In genomic region chr3:114092151-114093000, GRCh38 we compare ENCODE assay signal across 13 cellular contexts. TPM values are rescaled to one million over a fixed set of nuclear protein-coding genes. Genes with fewer than 3 reads are reported as not detected.
DNase-seq lines count a peak whose midpoint lies in the region; ATAC-seq and TF ChIP-seq lines count a peak whose summit lies in the region.
"Had no signal": no experiment of that assay in that cellular context is flagged by ENCODE, and none has a peak within 500 bp of the region (broad histone marks: within the 10 kb centered on the region; RNA-seq: fewer than 3 reads in every experiment).

No MANE protein-coding gene starts in this region.

- no peaks in the 10 kb centered on the region for H3K79me2 ChIP-seq in GM23248 (ENCODE audit: insufficient read depth)
- H3K79me2 ChIP-seq in parathyroid adenoma, result no peaks in the 10 kb centered on the region

- in situ Hi-C loops in GM23248 (cut with MboI), result no loop called here

- peak overlapping the region; percentile 90 for H2AFZ ChIP-seq in GM23248
- H2AFZ ChIP-seq in parathyroid adenoma, result peak overlapping the region; percentile 65

- no peaks in the 10 kb centered on the region for H3K27me3 ChIP-seq in GM23248 (replicated peaks; ENCODE audit: insufficient read depth)
- no peaks in the 10 kb centered on the region for H3K27me3 ChIP-seq in parathyroid adenoma (ENCODE audit: control insufficient read depth, insufficient read depth, low read length)
- H3K27me3 ChIP-seq: cardiac muscle cell, SJSA1 had no signal

- no peaks in the 10 kb centered on the region for H4K20me1 ChIP-seq in GM23248 (ENCODE audit: insufficient read depth)

- H3K4me1 ChIP-seq in GM23248 (ENCODE audit: insufficient read depth) (peaks cover 18% of the 10 kb centered on the region), parathyroid adenoma (no peaks in the 10 kb centered on the region)
- H3K4me1 ChIP-seq: SJSA1 had no signal

- no peak overlapping the region for H3K27ac Mint-ChIP-seq in naive thymus-derived CD8-positive, alpha-beta T cell
- H3K27ac Mint-ChIP-seq in activated naive CD8-positive, alpha-beta T cell treated with anti-CD3 and anti-CD28 coated beads for 36 hours, result no peak overlapping the region
- H3K27ac Mint-ChIP-seq: CD4-positive, alpha-beta T cell had no signal

- H3K36me3 ChIP-seq in GM23248 (ENCODE audit: low read depth), result no peaks in the 10 kb centered on the region
- no peaks in the 10 kb centered on the region for H3K36me3 ChIP-seq in parathyroid adenoma (ENCODE audit: control insufficient read depth, insufficient read depth, low read length)
- H3K36me3 ChIP-seq: cardiac muscle cell had no signal

- peak; percentile 37 for DNase-seq in GM23248
- DNase-seq in SIG-M5 treated with dmso at 0.1 percent for 504 hours (lab: John Stamatoyannopoulos, UW; ENCODE audit: unreplicated experiment), result peak; percentile 91
- peak; percentile 44 for DNase-seq in fibroblast of pulmonary artery (ENCODE audit: low read depth)
- no peak for DNase-seq in NCI-H2029 (lab: John Stamatoyannopoulos, UW)
- DNase-seq in naive thymus-derived CD8-positive, alpha-beta T cell, result no peak
- no peak for DNase-seq in activated naive CD8-positive, alpha-beta T cell treated with anti-CD3 and anti-CD28 coated beads for 36 hours
- DNase-seq: activated CD4-positive, alpha-beta T cell treated with anti-CD3 and anti-CD28 coated beads for 1 hour; CD4-positive, alpha-beta T cell; NCI-H1048 had no signal

- H3K4me2 ChIP-seq in GM23248 (ENCODE audit: unreplicated experiment), result peak overlapping the region; percentile 34
- peak overlapping the region; percentile 19 for H3K4me2 ChIP-seq in parathyroid adenoma (ENCODE audit: low read length)

- H3K9ac ChIP-seq in GM23248 (0 out of 2 replicates have a peak overlapping the region, but pooled peaks have one; percentile 12), parathyroid adenoma (no peak overlapping the region)

- no peak for TF ChIP-seq CTCF in fibroblast of pulmonary artery (IDR thresholded peaks at IDR 0.05; ENCODE audit: low read length, missing control alignments)
- TF ChIP-seq CTCF in parathyroid adenoma (IDR thresholded peaks at IDR 0.05), result no peak

- H3K4me1 Mint-ChIP-seq in naive thymus-derived CD8-positive, alpha-beta T cell, result peaks cover 0 to 8% (median 1%) of the 10 kb centered on the region in 4 donors
- no peaks in the 10 kb centered on the region for H3K4me1 Mint-ChIP-seq in activated naive CD8-positive, alpha-beta T cell treated with anti-CD3 and anti-CD28 coated beads for 36 hours

- H3K4me3 ChIP-seq in GM23248 (peak overlapping the region; percentile 43), fibroblast of pulmonary artery (replicated peaks; ENCODE audit: low read depth, low read length) (peak overlapping the region; percentile 21), parathyroid adenoma (ENCODE audit: low read depth, low read length) (peak overlapping the region; percentile 22)
- H3K4me3 ChIP-seq: cardiac muscle cell, SJSA1 had no signal

- H3K27ac ChIP-seq in GM23248 (no peak overlapping the region), parathyroid adenoma (peak overlapping the region; percentile 31)
- H3K27ac ChIP-seq: cardiac muscle cell, SJSA1 had no signal

- POLR2A ChIA-PET in naive thymus-derived CD8-positive, alpha-beta T cell (lab: Charles Lee), result no interaction called here

- H3K4me3 Mint-ChIP-seq in naive thymus-derived CD8-positive, alpha-beta T cell, result no peak overlapping the region
- H3K4me3 Mint-ChIP-seq in activated naive CD8-positive, alpha-beta T cell treated with anti-CD3 and anti-CD28 coated beads for 36 hours, result no peak overlapping the region
- H3K4me3 Mint-ChIP-seq: CD4-positive, alpha-beta T cell had no signal

- peaks cover 17% of the 10 kb centered on the region for H3F3A ChIP-seq in GM23248 (ENCODE audit: insufficient read depth)

- no peaks in the 10 kb centered on the region for H3K9me2 ChIP-seq in GM23248 (ENCODE audit: insufficient read depth)

- H3K36me3 Mint-ChIP-seq in naive thymus-derived CD8-positive, alpha-beta T cell, result peaks cover 6% of the 10 kb centered on the region in 3 donors
- peaks cover 6% of the 10 kb centered on the region for H3K36me3 Mint-ChIP-seq in activated naive CD8-positive, alpha-beta T cell treated with anti-CD3 and anti-CD28 coated beads for 36 hours

- WGBS in GM23248 (ENCODE audit: low coverage in 1 of 2, low lambda C conversion rate in 2 of 2, missing lambda C conversion rate in 2 of 2), 2 experiments, result 33 to 35% methylated on average over 13 of the region's 13 CpGs

- H3K9me3 ChIP-seq in GM23248 (ENCODE audit: low read depth) (no peaks in the 10 kb centered on the region), parathyroid adenoma (ENCODE audit: control insufficient read depth, low read length) (no peaks in the 10 kb centered on the region)
- H3K9me3 ChIP-seq: SJSA1 had no signal

- H3K9me3 Mint-ChIP-seq in naive thymus-derived CD8-positive, alpha-beta T cell, result peaks cover 0 to 3% (median 0%) of the 10 kb centered on the region in 9 donors
- H3K9me3 Mint-ChIP-seq in activated naive CD8-positive, alpha-beta T cell treated with anti-CD3 and anti-CD28 coated beads for 36 hours, result no peaks in the 10 kb centered on the region
- H3K9me3 Mint-ChIP-seq: CD4-positive, alpha-beta T cell had no signal

- ATAC-seq in naive thymus-derived CD8-positive, alpha-beta T cell, result no peak
- no peak for ATAC-seq in HG02852 (IDR thresholded peaks at IDR 0.05; ENCODE audit: unreplicated experiment)

- peaks cover 0 to 4% (median 0%) of the 10 kb centered on the region in 5 donors for H3K27me3 Mint-ChIP-seq in naive thymus-derived CD8-positive, alpha-beta T cell
- peaks cover 5% of the 10 kb centered on the region for H3K27me3 Mint-ChIP-seq in activated naive CD8-positive, alpha-beta T cell treated with anti-CD3 and anti-CD28 coated beads for 36 hours
- H3K27me3 Mint-ChIP-seq: CD4-positive, alpha-beta T cell had no signal

RNA-seq across cellular contexts. Expression of gene QTRT2, which starts 35.8 kb away (rescaled TPM):
- 11.7 and 19.9 TPM in 2 replicates for total RNA-seq in GM23248 (2014; rRNA removed; shearing (Covaris generic))
- 8.3 and 10.9 TPM in 2 replicates for polyA plus RNA-seq in GM23248 (2016; fragmentation: Nextera tagmentation; extraction: Ambion mirVana)
- 10 to 100 TPM; 35.7 to 36.3 TPM for total RNA-seq in naive thymus-derived CD8-positive, alpha-beta T cell
- 10 to 100 TPM in 2 of 3 donors, 1 to 10 TPM in 1; 8.1 to 12.9 (median 12.0) TPM for polyA plus RNA-seq in naive thymus-derived CD8-positive, alpha-beta T cell
- 10 to 100 TPM; 43.3 to 51.1 TPM for total RNA-seq in activated naive CD8-positive, alpha-beta T cell treated with anti-CD3 and anti-CD28 coated beads for 36 hours

RNA-seq across cellular contexts. Expression of gene CCDC191, which starts 36.0 kb away (rescaled TPM):
- total RNA-seq in GM23248 (2014; rRNA removed; shearing (Covaris generic)), result 0.43 and 2.4 TPM in 2 replicates
- 1.1 and 1.5 TPM in 2 replicates for polyA plus RNA-seq in GM23248 (2016; fragmentation: Nextera tagmentation; extraction: Ambion mirVana)
- 1 to 10 TPM; 5.8 to 6.9 TPM for total RNA-seq in naive thymus-derived CD8-positive, alpha-beta T cell
- 1 to 10 TPM; 1.9 to 2.1 (median 2.1) TPM for polyA plus RNA-seq in naive thymus-derived CD8-positive, alpha-beta T cell
- total RNA-seq in activated naive CD8-positive, alpha-beta T cell treated with anti-CD3 and anti-CD28 coated beads for 36 hours, result 1 to 10 TPM in 1 of 2 experiments, under 1 TPM in 1; 0.99 to 1.7 TPM

Comparison
In these comparisons a context has a peak if more than half of its experiments do, and no peak if none do; other contexts are left out.
1. DNase-seq: peak in GM23248 (single experiment), SIG-M5 treated with dmso at 0.1 percent for 504 hours (single experiment) and fibroblast of pulmonary artery (single experiment); none in NCI-H2029 (single experiment), naive thymus-derived CD8-positive, alpha-beta T cell (0 of 10) and activated naive CD8-positive, alpha-beta T cell treated with anti-CD3 and anti-CD28 coated beads for 36 hours (single experiment).
2. Peak in every context shown above with its lines, with median percentiles within 50 percentile points of each other: H3K4me3 ChIP-seq.